Comparison of ENCODE assay signal across 1 cellular context in genomic region chr2:130188432-130188792, GRCh38.
TF ChIP-seq lines count a peak whose summit lies in the region.
"Not testable (repeated sequence)": the region's sequence is repeated elsewhere in the genome, so short reads cannot be mapped to it uniquely, and the experiment has no call there.

No MANE protein-coding gene starts in this region.

TF ChIP-seq in K562, 482 proteins besides CTCF, POLR2A, EP300 and RAD21:
- TF ChIP-seq DMBX1 (CRISPR knock-in tag; IDR thresholded peaks at IDR 0.05; ENCODE audit: borderline replicate concordance) (0 out of 2 replicates have a peak, but pooled peaks have one; percentile 73), ZNF592 (IDR thresholded peaks at IDR 0.05) (peak; percentile 87), NR2C1 (tag; IDR thresholded peaks at IDR 0.05) (peak; percentile 40; the same call in 1 of the 2 replicates)
- TF ChIP-seq NR2C1 (IDR thresholded peaks at IDR 0.05), result not testable (repeated sequence)
TF ChIP-seq in K562: peak in this region for 3; not testable (repeated sequence) for 479.
